25 cellular contexts compared by ENCODE assay signal in genomic region chr12:50190859-50191258, GRCh38.
"Had no signal": no experiment of that assay in that cellular context is flagged by ENCODE, and none has a peak within 500 bp of the region (broad histone marks: within the 10 kb centered on the region; RNA-seq: fewer than 3 reads in every experiment).

No MANE protein-coding gene starts in this region.

- H3K4me1 Mint-ChIP-seq: WTC11 had no signal

- DNase-seq: activated CD4-positive, alpha-beta T cell treated with anti-CD3 and anti-CD28 coated beads, Interleukin-2, amount 10 ng/mL, durations not matched to agents 7 days and 5 days; activated CD4-positive, CD25-positive, alpha-beta regulatory T cell treated with anti-CD3 and anti-CD28 coated beads, Interleukin-2, amount 50 U/mL, for 72 hours; activated effector memory CD4-positive, alpha-beta T cell treated with Interleukin-2 at 50 U/mL for 16 hours; activated naive CD4-positive, alpha-beta T cell treated with Interleukin-2 at 50 U/mL for 16 hours; activated T-cell treated with anti-CD3 and anti-CD28 coated beads for 4 hours; amygdala; cortex of kidney; KG1; NCI-H1092; NCI-H1417; NCI-H2029; NCI-H2107; NCI-H2171 treated with DMSO at 0.1 percent for 48 hours; NCI-H345; NCI-H510A; NCI-H526 treated with DMSO at 0.1 percent for 48 hours; NCI-H82; SHP77; SW 1271 had no signal

- H3K27me3 Mint-ChIP-seq: activated CD4-positive, alpha-beta T cell treated with anti-CD3 and anti-CD28 coated beads, Interleukin-2, amount 10 ng/mL, durations not matched to agents 7 days and 5 days; activated naive CD8-positive, alpha-beta T cell; brain; central memory CD8-positive, alpha-beta T cell had no signal

- H3K9me3 ChIP-seq: SJSA1 had no signal

- ATAC-seq: SK-N-SH treated with all-trans-retinoic acid at 6 μM for 48 hours, WTC11 had no signal

- H3K4me3 ChIP-seq: SJSA1 had no signal

- H3K27me3 ChIP-seq: SJSA1 had no signal

- H3K4me3 Mint-ChIP-seq: activated CD4-positive, alpha-beta T cell treated with anti-CD3 and anti-CD28 coated beads, Interleukin-2, amount 10 ng/mL, durations not matched to agents 7 days and 5 days; activated naive CD8-positive, alpha-beta T cell; brain; central memory CD8-positive, alpha-beta T cell; WTC11 had no signal

- H3K27ac Mint-ChIP-seq: activated CD4-positive, alpha-beta T cell treated with anti-CD3 and anti-CD28 coated beads, Interleukin-2, amount 10 ng/mL, durations not matched to agents 7 days and 5 days; activated naive CD8-positive, alpha-beta T cell; brain; WTC11 had no signal

- H3K27ac ChIP-seq: SJSA1 had no signal

- H3K9me3 Mint-ChIP-seq: activated CD4-positive, alpha-beta T cell treated with anti-CD3 and anti-CD28 coated beads, Interleukin-2, amount 10 ng/mL, durations not matched to agents 7 days and 5 days; brain; central memory CD8-positive, alpha-beta T cell; WTC11 had no signal
